In the genomic region with DNA sequence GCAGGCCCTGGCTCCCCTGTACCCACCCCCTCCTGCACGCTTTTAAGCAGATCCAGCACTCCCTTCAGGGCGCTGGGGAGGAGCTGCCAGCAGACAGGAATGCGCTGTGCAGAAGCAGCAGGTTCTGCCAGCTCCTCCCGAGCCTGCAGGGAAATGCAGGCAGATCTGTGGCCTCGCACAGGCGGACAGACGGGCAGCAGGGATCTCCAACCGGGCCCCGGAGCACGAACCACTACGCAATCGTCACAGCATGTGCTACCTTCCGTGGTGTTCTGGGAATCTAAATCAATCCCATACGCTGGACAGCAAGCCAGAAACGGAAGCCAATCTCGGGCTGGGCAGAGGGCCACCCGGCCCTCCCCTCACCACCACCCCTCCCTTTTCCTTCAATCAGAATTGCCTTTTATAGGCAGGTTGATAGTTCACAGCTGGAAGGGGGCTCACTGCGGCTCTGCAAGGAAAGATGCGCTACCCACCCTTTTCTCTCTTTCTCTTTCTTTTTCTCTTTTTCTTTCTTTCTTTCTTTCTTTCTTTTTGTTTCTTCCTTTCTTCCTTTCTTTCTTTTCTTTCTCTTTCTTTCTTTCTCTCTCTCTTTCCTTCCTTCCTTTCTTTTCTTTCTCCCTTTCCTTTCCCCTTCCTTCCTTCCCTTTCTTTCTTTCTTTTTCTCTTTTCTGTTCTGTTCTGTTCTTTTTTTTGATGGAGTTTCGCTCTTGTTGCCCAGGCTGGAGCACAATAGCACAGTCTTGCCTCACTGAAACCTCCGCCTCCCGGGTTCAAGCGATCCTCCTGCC, we compare ENCODE assay signal across 8 cellular contexts.
A peak's percentile ranks its signal among the peaks of the same experiment; 100 is the strongest.
DNase-seq lines count a peak whose midpoint lies in the region; ATAC-seq and TF ChIP-seq lines count a peak whose summit lies in the region.

No MANE protein-coding gene starts in this region.

- H3K27me3 ChIP-seq in heart right ventricle = no peaks in the 10 kb centered on the region

- H3K4me3 ChIP-seq in heart right ventricle = peak overlapping the region in 8 of 10 donors; percentile 0 to 37 (median 26)

- H3K9me3 ChIP-seq in heart right ventricle = peaks cover 0 to 5% (median 0%) of the 10 kb centered on the region in 11 donors

- peak; percentile 77 to 94 (median 88) for ATAC-seq in heart right ventricle
- no peak for ATAC-seq in HG03139 (IDR thresholded peaks at IDR 0.05; ENCODE audit: unreplicated experiment)

- DNase-seq in DMS114 treated with DMSO at 0.1 percent for 48 hours (lab: John Stamatoyannopoulos, UW; ENCODE audit: unreplicated experiment) (peak; percentile 45), amniotic epithelial cell (ENCODE audit: low read depth) (peak; percentile 84), heart right ventricle (peak; percentile 78 to 83), posterior cingulate gyrus (peak in 9 of 10 donors; percentile 44 to 97 (median 84)), NCI-H1092 (lab: John Stamatoyannopoulos, UW) (no peak), NCI-H1092 treated with DMSO at 0.1 percent for 48 hours (lab: John Stamatoyannopoulos, UW) (no peak)
- DNase-seq in stimulated activated CD4-positive, alpha-beta T cell treated with anti-CD3 and anti-CD28 coated beads, Interleukin-2, amount 100 ng/mL, for 48 hours = no peak

- peaks cover 8 to 46% (median 30%) of the 10 kb centered on the region in 9 donors for H3K4me1 ChIP-seq in heart right ventricle

- H3K36me3 ChIP-seq in heart right ventricle = no peaks in the 10 kb centered on the region

- intact Hi-C loops in heart right ventricle (cut with DNase I) (loop anchor here in 1 of 10 donors (2.0 kb wide), 1 partner anchor 62 kb away; no protein-coding TSS in a partner anchor), posterior cingulate gyrus (cut with DNase I) (no loop called here)

- no peak for TF ChIP-seq CTCF in heart right ventricle (IDR thresholded peaks at IDR 0.05)

- H3K27ac ChIP-seq in heart right ventricle = peak overlapping the region; percentile 64 to 94 (median 88)

- 25 to 30% methylated on average over 23 of the region's 23 CpGs for WGBS in heart right ventricle, 2 donors

Comparison
In these comparisons a context has a peak if more than half of its experiments do, and no peak if none do; other contexts are left out.
1. DNase-seq: peak in DMS114 treated with DMSO at 0.1 percent for 48 hours (single experiment), amniotic epithelial cell (single experiment), heart right ventricle (2 of 2) and posterior cingulate gyrus (9 of 10); none in NCI-H1092 (single experiment), NCI-H1092 treated with DMSO at 0.1 percent for 48 hours (single experiment) and stimulated activated CD4-positive, alpha-beta T cell treated with anti-CD3 and anti-CD28 coated beads, Interleukin-2, amount 100 ng/mL, for 48 hours (0 of 2).